In the genomic region with DNA sequence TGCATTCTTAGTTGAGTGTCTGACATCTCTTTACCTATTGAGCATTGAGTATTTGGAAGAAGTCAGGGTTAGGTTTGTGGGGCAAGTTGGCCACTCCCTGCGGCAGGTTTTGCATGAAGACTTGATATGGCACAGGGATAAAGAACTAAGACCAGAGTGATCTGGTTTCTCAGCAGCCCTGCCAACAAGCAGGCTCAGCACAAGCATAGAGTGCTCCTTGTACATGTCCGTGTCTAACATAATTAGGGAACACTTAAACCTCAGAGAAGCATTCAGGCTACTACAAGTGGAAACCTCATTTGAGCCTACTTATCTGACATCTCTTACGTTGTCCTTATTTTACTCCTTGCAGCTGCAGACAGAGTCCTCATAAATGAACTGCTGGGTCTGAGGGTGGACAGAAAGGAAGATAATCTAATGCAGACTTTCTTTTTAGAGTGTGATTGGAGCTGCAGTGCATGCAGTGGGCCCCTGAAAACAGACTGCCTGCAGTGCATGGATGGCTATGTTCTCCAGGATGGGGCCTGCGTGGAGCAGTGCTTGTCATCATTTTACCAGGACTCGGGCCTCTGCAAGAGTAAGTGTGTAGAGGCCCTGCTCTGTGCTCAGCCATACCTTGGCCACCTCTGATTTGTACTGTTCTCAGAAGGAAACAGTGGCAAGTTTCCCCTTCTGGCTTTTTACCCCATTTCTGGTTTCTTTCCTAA, we compare ENCODE assay signal across 22 cellular contexts.
"Had no signal": no experiment of that assay in that cellular context is flagged by ENCODE, and none has a peak within 500 bp of the region (broad histone marks: within the 10 kb centered on the region; RNA-seq: fewer than 3 reads in every experiment).

No MANE protein-coding gene starts in this region.

- H3K27ac ChIP-seq: ascending aorta, brain microvascular endothelial cell, left ventricle myocardium inferior, sigmoid colon, spleen, thoracic aorta, upper lobe of left lung had no signal

- ATAC-seq: activated naive CD4-positive, alpha-beta T cell treated with anti-CD3 and anti-CD28 coated beads, Interleukin-2, amount 50 U/mL, for 72 hours; activated T-helper 17 cell treated with anti-CD3 and anti-CD28 coated beads, Interleukin-2, amount 50 U/mL, for 72 hours; naive thymus-derived CD4-positive, alpha-beta T cell had no signal

- DNase-seq: activated CD4-positive, alpha-beta T cell treated with anti-CD3 and anti-CD28 coated beads, Interleukin-2, amount 50 U/mL, for 4 hours; activated CD8-positive, alpha-beta memory T cell treated with anti-CD3 and anti-CD28 coated beads for 24 hours; activated CD8-positive, alpha-beta memory T cell treated with anti-CD3 and anti-CD28 coated beads, Interleukin-2, amount 50 U/mL, for 4 hours; activated T-cell treated with anti-CD3 and anti-CD28 coated beads, Interleukin-2, amount 50 U/mL, for 24 hours; brain microvascular endothelial cell; central memory CD4-positive, alpha-beta T cell; dermis blood vessel endothelial cell; effector CD8-positive, alpha-beta T cell; foreskin melanocyte; kidney; left ventricle myocardium inferior; naive thymus-derived CD4-positive, alpha-beta T cell; sigmoid colon; spleen; stimulated activated CD4-positive, alpha-beta T cell treated with anti-CD3 and anti-CD28 coated beads, Interleukin-4, amount 100 ng/mL, for 1 hour; stimulated activated naive CD4-positive, alpha-beta T cell treated with Interleukin-2 at 50 U/mL for 16 hours; T-helper 9 cell; upper lobe of left lung had no signal

- H3K27me3 ChIP-seq: ascending aorta, brain microvascular endothelial cell, sigmoid colon, spleen, upper lobe of left lung had no signal

- H3K9me3 ChIP-seq: ascending aorta, left ventricle myocardium inferior, sigmoid colon, spleen, thoracic aorta, upper lobe of left lung had no signal

- H3K36me3 ChIP-seq: ascending aorta, brain microvascular endothelial cell, left ventricle myocardium inferior, spleen, thoracic aorta, upper lobe of left lung had no signal

- H3K4me1 ChIP-seq: ascending aorta, left ventricle myocardium inferior, sigmoid colon, spleen, upper lobe of left lung had no signal

- H3K4me3 ChIP-seq: ascending aorta, left ventricle myocardium inferior, sigmoid colon, spleen, thoracic aorta, upper lobe of left lung had no signal
